In genomic region chr17:2904135-2904534, GRCh38 we compare ENCODE assay signal across 9 cellular contexts.
DNase-seq lines count a peak whose midpoint lies in the region; ATAC-seq lines count a peak whose summit lies in the region.
"Had no signal": no experiment of that assay in that cellular context is flagged by ENCODE, and none has a peak within 500 bp of the region (broad histone marks: within the 10 kb centered on the region; RNA-seq: fewer than 3 reads in every experiment).

No MANE protein-coding gene starts in this region.

- intact Hi-C loops in left ventricle myocardium superior (cut with micrococcal nuclease): no loop called here
- intact Hi-C loops in posterior cingulate gyrus (cut with DNase I): no loop called here

- ATAC-seq in left ventricle myocardium superior (peak; percentile 81), HG02798 (IDR thresholded peaks at IDR 0.05; ENCODE audit: poor library complexity, unreplicated experiment) (no peak), HG03442 (IDR thresholded peaks at IDR 0.05; ENCODE audit: unreplicated experiment) (no peak)

- peak; percentile 6 for DNase-seq in GM04504 (ENCODE audit: low read depth)
- DNase-seq in RPMI8226: peak; percentile 77
- peak; percentile 84 for DNase-seq in left ventricle myocardium superior
- DNase-seq in posterior cingulate gyrus: peak; percentile 35 to 95 (median 72)
- no peak for DNase-seq in NCI-H1417 treated with DMSO at 0.1 percent for 48 hours (lab: John Stamatoyannopoulos, UW)
- no peak for DNase-seq in activated naive CD4-positive, alpha-beta T cell treated with Interleukin-2 at 50 U/mL for 16 hours
- DNase-seq: DND-41 had no signal

Comparison
In these comparisons a context has a peak if more than half of its experiments do, and no peak if none do; other contexts are left out.
1. DNase-seq: peak in GM04504 (single experiment), RPMI8226 (single experiment), left ventricle myocardium superior (single experiment) and posterior cingulate gyrus (10 of 10); none in NCI-H1417 treated with DMSO at 0.1 percent for 48 hours (single experiment) and activated naive CD4-positive, alpha-beta T cell treated with Interleukin-2 at 50 U/mL for 16 hours (single experiment).